1 cellular context compared by ENCODE assay signal in genomic region chr1:1623631-1624442, GRCh38.
TF ChIP-seq lines count a peak whose summit lies in the region.

No MANE protein-coding gene starts in this region.

TF ChIP-seq in SK-N-SH treated with all-trans-retinoic acid at 6 μM for 48 hours, 23 proteins besides CTCF, POLR2A, EP300 and RAD21 (continued from another document):
- no peak for TF ChIP-seq PATZ1 (CRISPR knock-in tag; IDR thresholded peaks at IDR 0.05; ENCODE audit: borderline replicate concordance)
- no peak for TF ChIP-seq RARB (CRISPR knock-in tag; IDR thresholded peaks at IDR 0.05)
- no peak for TF ChIP-seq SNAI2 (CRISPR knock-in tag; IDR thresholded peaks at IDR 0.05)
- TF ChIP-seq CSRNP3 (CRISPR knock-in tag; IDR thresholded peaks at IDR 0.05) = no peak
- no peak for TF ChIP-seq TCF4 (CRISPR knock-in tag; IDR thresholded peaks at IDR 0.05; ENCODE audit: borderline replicate concordance)
- TF ChIP-seq ZNF565 (CRISPR knock-in tag; conservative IDR thresholded peaks at IDR 0.05; ENCODE audit: low read depth) = no peak
- TF ChIP-seq ZNF70 (CRISPR knock-in tag; IDR thresholded peaks at IDR 0.05) = no peak
- TF ChIP-seq, protein P1, sequence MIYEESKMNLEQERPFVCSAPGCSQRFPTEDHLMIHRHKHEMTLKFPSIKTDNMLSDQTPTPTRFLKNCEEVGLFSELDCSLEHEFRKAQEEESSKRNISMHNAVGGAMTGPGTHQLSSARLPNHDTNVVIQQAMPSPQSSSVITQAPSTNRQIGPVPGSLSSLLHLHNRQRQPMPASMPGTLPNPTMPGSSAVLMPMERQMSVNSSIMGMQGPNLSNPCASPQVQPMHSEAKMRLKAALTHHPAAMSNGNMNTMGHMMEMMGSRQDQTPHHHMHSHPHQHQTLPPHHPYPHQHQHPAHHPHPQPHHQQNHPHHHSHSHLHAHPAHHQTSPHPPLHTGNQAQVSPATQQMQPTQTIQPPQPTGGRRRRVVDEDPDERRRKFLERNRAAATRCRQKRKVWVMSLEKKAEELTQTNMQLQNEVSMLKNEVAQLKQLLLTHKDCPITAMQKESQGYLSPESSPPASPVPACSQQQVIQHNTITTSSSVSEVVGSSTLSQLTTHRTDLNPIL (CRISPR knock-in tag; IDR thresholded peaks at IDR 0.05; ENCODE audit: low read depth) = no peak
